Comparison of ENCODE assay signal across 13 cellular contexts in the genomic region with DNA sequence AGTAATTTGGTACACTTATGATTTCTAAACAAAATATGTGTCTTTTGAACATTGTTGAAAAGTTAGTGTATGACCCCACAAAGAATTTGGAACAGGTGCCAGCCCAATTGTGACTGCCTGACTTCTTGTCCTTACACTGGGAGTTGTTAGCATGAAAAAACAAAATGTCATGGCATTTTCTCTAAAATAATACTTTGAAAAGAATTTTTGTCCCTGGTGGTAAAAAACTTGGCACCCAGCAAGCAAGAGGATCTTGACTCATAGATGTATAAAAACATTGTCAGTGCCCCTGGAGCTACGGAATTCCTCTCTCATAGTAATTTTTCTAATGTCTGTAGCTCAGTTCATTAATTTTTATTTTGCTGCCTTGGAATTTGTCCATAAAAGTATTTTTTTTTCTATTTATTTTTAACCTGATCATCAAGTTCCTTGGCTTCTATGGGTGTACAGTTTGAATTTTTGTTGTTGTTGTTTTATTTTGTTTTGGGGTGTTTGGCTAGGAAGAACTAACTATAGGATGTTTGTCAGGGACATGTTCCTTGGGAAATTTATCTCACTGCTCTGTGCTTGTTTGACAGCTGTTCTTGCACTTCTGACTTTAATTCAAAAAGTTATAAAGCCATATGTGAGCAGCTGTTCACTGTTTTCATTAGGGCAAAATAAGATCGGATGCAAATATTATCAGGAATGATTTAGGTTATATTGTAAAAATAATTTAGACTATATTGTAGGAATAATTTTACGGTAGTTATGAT.
DNase-seq lines count a peak whose midpoint lies in the region; ATAC-seq, FAIRE-seq and TF ChIP-seq lines count a peak whose summit lies in the region.
"Had no signal": no experiment of that assay in that cellular context is flagged by ENCODE, and none has a peak within 500 bp of the region (broad histone marks: within the 10 kb centered on the region; RNA-seq: fewer than 3 reads in every experiment).

No MANE protein-coding gene starts in this region.

- TF ChIP-seq CTCF in WTC11 (IDR thresholded peaks at IDR 0.05) = no peak

- H3K4me1 Mint-ChIP-seq in WTC11 = no peaks in the 10 kb centered on the region
- H3K4me1 Mint-ChIP-seq: B cell had no signal

- CTCF ChIA-PET in WTC11 (lab: Charles Lee) = interaction anchor here (0.7 kb wide), 1 partner anchor 64 kb away, joined by 3 read pairs; no protein-coding TSS in a partner anchor

- H3K9me3 Mint-ChIP-seq in WTC11 = peaks cover 14% of the 10 kb centered on the region

- DNase-seq in HCEC 1CT = peak; percentile 15
- peak; percentile 56 for DNase-seq in astrocyte of the hippocampus (ENCODE audit: low read depth, low spot score)
- DNase-seq in iris pigment epithelial cell (ENCODE audit: low read depth) = peak; percentile 69
- no peak for DNase-seq in WTC11 (ENCODE audit: low spot score)
- no peak for DNase-seq in stimulated activated naive CD8-positive, alpha-beta T cell treated with anti-CD3 and anti-CD28 coated beads, Interleukin-15, Interleukin-2, amounts not matched to agents 100 U/mL and 50 U/mL, for 24 hours
- DNase-seq in RPMI8226 = no peak
- DNase-seq: anterior cingulate cortex; stimulated activated CD4-positive, alpha-beta T cell treated with anti-CD3 and anti-CD28 coated beads, Interleukin-12 subunit alpha, Interleukin-12 subunit beta, amount 100 ng/mL, for 4 hours had no signal

- no peak overlapping the region for H3K27ac Mint-ChIP-seq in WTC11
- H3K27ac Mint-ChIP-seq: B cell had no signal

- no peak overlapping the region for H3K4me3 Mint-ChIP-seq in WTC11
- H3K4me3 Mint-ChIP-seq: B cell, neural crest cell had no signal

- no peaks in the 10 kb centered on the region for H3K27me3 Mint-ChIP-seq in WTC11 (ENCODE audit: low read depth)
- H3K27me3 Mint-ChIP-seq: B cell had no signal

- peaks cover 33% of the 10 kb centered on the region for H3K36me3 Mint-ChIP-seq in WTC11

- no peak for ATAC-seq in GM18867 (IDR thresholded peaks at IDR 0.05; ENCODE audit: unreplicated experiment)
- ATAC-seq in WTC11 = no peak
- no peak for ATAC-seq in stimulated activated naive CD8-positive, alpha-beta T cell treated with anti-CD3 and anti-CD28 coated beads, Interleukin-15, Interleukin-2, amounts not matched to agents 100 U/mL and 50 U/mL, for 24 hours

- FAIRE-seq in A204.1 (lab: Jason Lieb, UNC) = peak; percentile 23
- FAIRE-seq: islet of Langerhans had no signal

- POLR2A ChIA-PET in WTC11 (lab: Charles Lee) = interaction anchor here (0.6 kb wide), 1 partner anchor 297 kb away, joined by 3 read pairs; no protein-coding TSS in a partner anchor

TF ChIP-seq in WTC11, 78 proteins besides CTCF, POLR2A, EP300 and RAD21:
- no peak for TF ChIP-seq IRF2 (CRISPR knock-in tag; IDR thresholded peaks at IDR 0.05; ENCODE audit: borderline replicate concordance, low read depth)
- TF ChIP-seq RELA (CRISPR knock-in tag; IDR thresholded peaks at IDR 0.05; ENCODE audit: borderline replicate concordance) = no peak
- no peak for TF ChIP-seq TCF7 (CRISPR knock-in tag; IDR thresholded peaks at IDR 0.05; ENCODE audit: low read depth)
- TF ChIP-seq E2F5 (CRISPR knock-in tag; IDR thresholded peaks at IDR 0.05) = no peak
- TF ChIP-seq ELF4 (CRISPR knock-in tag; IDR thresholded peaks at IDR 0.05; ENCODE audit: low read depth) = no peak
- TF ChIP-seq ZNF232 (CRISPR knock-in tag; IDR thresholded peaks at IDR 0.05) = no peak
- TF ChIP-seq TP53 (CRISPR knock-in tag; IDR thresholded peaks at IDR 0.05) = no peak
- TF ChIP-seq GRHL2 (CRISPR knock-in tag; IDR thresholded peaks at IDR 0.05; ENCODE audit: insufficient replicate concordance, severe bottlenecking) = no peak
- TF ChIP-seq CBFB (CRISPR knock-in tag; IDR thresholded peaks at IDR 0.05; ENCODE audit: low read depth) = no peak
- TF ChIP-seq, protein P1, sequence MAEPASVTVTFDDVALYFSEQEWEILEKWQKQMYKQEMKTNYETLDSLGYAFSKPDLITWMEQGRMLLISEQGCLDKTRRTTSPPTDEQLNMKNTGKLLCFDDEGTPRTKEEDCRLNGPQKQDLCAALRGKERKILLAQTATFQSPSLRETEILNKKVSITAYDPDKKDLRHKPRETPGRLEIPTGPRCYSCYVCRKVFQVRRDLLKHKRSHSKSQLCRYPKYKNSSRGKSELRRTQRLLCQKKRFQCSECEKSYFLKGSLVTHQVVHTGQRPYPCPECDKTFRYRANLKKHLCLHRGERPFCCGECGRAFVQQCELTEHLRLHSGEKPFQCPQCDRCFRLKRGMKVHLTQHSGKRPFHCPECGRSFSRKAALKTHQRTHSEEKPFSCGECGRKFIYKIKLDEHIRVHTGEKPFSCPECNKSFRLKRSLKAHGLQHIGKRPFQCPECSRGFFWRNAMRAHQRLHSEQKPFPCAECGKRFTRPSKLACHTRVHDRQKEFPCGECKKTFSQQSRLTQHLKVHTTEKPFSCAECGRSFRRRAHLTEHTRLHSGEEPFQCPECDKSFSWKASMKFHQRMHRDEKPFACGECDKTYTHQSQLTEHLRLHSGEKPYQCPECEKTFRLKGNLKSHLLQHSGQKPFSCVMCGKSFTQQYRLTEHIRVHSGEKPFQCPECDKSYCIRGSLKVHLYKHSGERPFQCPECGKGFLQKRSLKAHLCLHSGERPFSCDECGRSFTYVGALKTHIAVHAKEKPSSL (CRISPR knock-in tag; conservative IDR thresholded peaks at IDR 0.05) = no peak
- TF ChIP-seq SOX15 (CRISPR knock-in tag; IDR thresholded peaks at IDR 0.05) = no peak
- TF ChIP-seq OVOL2 (CRISPR knock-in tag; IDR thresholded peaks at IDR 0.05; ENCODE audit: borderline replicate concordance) = no peak
- no peak for TF ChIP-seq GTF2I (CRISPR knock-in tag; conservative IDR thresholded peaks at IDR 0.05)
- TF ChIP-seq, protein P2, sequence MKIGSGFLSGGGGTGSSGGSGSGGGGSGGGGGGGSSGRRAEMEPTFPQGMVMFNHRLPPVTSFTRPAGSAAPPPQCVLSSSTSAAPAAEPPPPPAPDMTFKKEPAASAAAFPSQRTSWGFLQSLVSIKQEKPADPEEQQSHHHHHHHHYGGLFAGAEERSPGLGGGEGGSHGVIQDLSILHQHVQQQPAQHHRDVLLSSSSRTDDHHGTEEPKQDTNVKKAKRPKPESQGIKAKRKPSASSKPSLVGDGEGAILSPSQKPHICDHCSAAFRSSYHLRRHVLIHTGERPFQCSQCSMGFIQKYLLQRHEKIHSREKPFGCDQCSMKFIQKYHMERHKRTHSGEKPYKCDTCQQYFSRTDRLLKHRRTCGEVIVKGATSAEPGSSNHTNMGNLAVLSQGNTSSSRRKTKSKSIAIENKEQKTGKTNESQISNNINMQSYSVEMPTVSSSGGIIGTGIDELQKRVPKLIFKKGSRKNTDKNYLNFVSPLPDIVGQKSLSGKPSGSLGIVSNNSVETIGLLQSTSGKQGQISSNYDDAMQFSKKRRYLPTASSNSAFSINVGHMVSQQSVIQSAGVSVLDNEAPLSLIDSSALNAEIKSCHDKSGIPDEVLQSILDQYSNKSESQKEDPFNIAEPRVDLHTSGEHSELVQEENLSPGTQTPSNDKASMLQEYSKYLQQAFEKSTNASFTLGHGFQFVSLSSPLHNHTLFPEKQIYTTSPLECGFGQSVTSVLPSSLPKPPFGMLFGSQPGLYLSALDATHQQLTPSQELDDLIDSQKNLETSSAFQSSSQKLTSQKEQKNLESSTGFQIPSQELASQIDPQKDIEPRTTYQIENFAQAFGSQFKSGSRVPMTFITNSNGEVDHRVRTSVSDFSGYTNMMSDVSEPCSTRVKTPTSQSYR (CRISPR knock-in tag; IDR thresholded peaks at IDR 0.05) = no peak
- TF ChIP-seq FOXP1 (CRISPR knock-in tag; IDR thresholded peaks at IDR 0.05; ENCODE audit: borderline replicate concordance) = no peak
- TF ChIP-seq EMX1 (CRISPR knock-in tag; IDR thresholded peaks at IDR 0.05) = no peak

Comparison
In these comparisons a context has a peak if more than half of its experiments do, and no peak if none do; other contexts are left out.
1. DNase-seq: peak in HCEC 1CT (single experiment), astrocyte of the hippocampus (single experiment) and iris pigment epithelial cell (single experiment); none in WTC11 (single experiment), stimulated activated naive CD8-positive, alpha-beta T cell treated with anti-CD3 and anti-CD28 coated beads, Interleukin-15, Interleukin-2, amounts not matched to agents 100 U/mL and 50 U/mL, for 24 hours (single experiment) and RPMI8226 (single experiment).